14 cellular contexts compared by ENCODE assay signal in the genomic region with DNA sequence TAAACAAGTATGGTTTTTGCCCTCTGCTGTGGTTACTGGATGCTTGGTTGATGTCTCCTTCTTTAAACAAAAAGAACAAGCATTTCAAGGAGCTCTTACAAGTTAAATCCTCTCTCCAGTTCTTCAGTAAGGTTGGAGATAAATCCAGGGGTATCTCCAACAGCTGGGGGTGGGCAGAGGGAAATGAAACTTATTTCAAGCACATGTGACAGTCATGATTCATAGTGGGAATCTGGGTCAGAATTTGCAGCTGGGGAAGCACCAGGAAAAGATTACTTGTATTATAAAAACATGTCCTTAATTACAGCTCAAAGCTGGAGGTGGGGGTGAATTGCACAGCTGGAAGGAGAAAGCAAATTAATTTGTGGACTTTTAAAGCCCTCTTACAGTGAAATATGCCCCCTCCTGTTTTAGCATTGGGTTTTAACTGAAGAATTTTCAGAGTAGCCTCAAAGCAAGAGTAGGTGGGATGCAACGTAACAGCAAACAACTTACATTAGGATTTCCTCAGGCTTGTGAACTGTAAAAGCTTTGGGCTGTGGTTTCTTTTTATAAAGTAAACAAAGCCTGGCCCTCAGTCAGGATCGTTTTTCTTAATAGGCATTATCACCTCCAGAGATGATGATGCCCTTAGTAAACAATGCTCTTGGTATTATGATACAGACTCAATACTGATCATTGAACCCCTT.
DNase-seq lines count a peak whose midpoint lies in the region; ATAC-seq and TF ChIP-seq lines count a peak whose summit lies in the region.
"Had no signal": no experiment of that assay in that cellular context is flagged by ENCODE, and none has a peak within 500 bp of the region (broad histone marks: within the 10 kb centered on the region; RNA-seq: fewer than 3 reads in every experiment).

No MANE protein-coding gene starts in this region.

- no peak overlapping the region for H3K4me2 ChIP-seq in mesenchymal stem cell (ENCODE audit: low read length, poor library complexity, severe bottlenecking)

- ATAC-seq in HG02981 (IDR thresholded peaks at IDR 0.05; ENCODE audit: unreplicated experiment): no peak
- ATAC-seq: activated T-cell treated with anti-CD3 and anti-CD28 coated beads, Interleukin-2, amount 50 U/mL, for 4 hours; WTC11 had no signal

- 30% methylated on average over 2 of the region's 2 CpGs for WGBS in mesenchymal stem cell

- no peak overlapping the region for H4K8ac ChIP-seq in mesenchymal stem cell (ENCODE audit: low read length)

- H2AFZ ChIP-seq in mesenchymal stem cell (ENCODE audit: low read depth, low read length): no peak overlapping the region

- no peaks in the 10 kb centered on the region for H3K9me3 Mint-ChIP-seq in activated CD4-positive, alpha-beta memory T cell treated with anti-CD3 and anti-CD28 coated beads for 36 hours
- H3K9me3 Mint-ChIP-seq: activated T-cell treated with anti-CD3 and anti-CD28 coated beads, Interleukin-2, amount 50 U/mL, for 4 hours; endodermal cell; WTC11 had no signal

- POLR2A ChIA-PET in activated CD4-positive, alpha-beta memory T cell treated with anti-CD3 and anti-CD28 coated beads for 36 hours (lab: Charles Lee): no interaction called here

- peak overlapping the region; percentile 37 for H3K9ac ChIP-seq in mesenchymal stem cell (ENCODE audit: low read length)

- no peak overlapping the region for H3K14ac ChIP-seq in mesenchymal stem cell (ENCODE audit: low read length in 2 of 2)

- H3K27ac ChIP-seq in mesenchymal stem cell (ENCODE audit: low read length, poor library complexity, severe bottlenecking): no peak overlapping the region
- H3K27ac ChIP-seq: HL-60 had no signal

- H3K9me3 ChIP-seq in mesenchymal stem cell (ENCODE audit: control insufficient read depth, low read length): no peaks in the 10 kb centered on the region

- no peak overlapping the region for H2AK5ac ChIP-seq in mesenchymal stem cell (ENCODE audit: low read length, severe bottlenecking)

- no peaks in the 10 kb centered on the region for H3K79me1 ChIP-seq in mesenchymal stem cell (replicated peaks; ENCODE audit: low read length, poor library complexity, severe bottlenecking)

- H2BK5ac ChIP-seq in mesenchymal stem cell (ENCODE audit: low read depth, low read length, poor library complexity, severe bottlenecking): no peak overlapping the region

- no peak overlapping the region for H4K91ac ChIP-seq in mesenchymal stem cell (ENCODE audit: low read length)

- no peak overlapping the region for H2BK12ac ChIP-seq in mesenchymal stem cell (ENCODE audit: low read length in 2 of 2)

- H3K36me3 ChIP-seq in mesenchymal stem cell (ENCODE audit: control insufficient read depth in 1 of 2, insufficient read depth in 2 of 2, low read depth in 1 of 2, low read length in 2 of 2): no peaks in the 10 kb centered on the region

- intact Hi-C loops in activated CD4-positive, alpha-beta memory T cell treated with anti-CD3 and anti-CD28 coated beads for 36 hours (cut with micrococcal nuclease): no loop called here

- no peak overlapping the region for H3K4me3 ChIP-seq in mesenchymal stem cell (ENCODE audit: insufficient read depth in 1 of 2, low read depth in 1 of 2, low read length in 2 of 2)

- H2BK120ac ChIP-seq in mesenchymal stem cell (ENCODE audit: low read depth, low read length): no peak overlapping the region

- peaks cover 1% of the 10 kb centered on the region for H3K4me1 ChIP-seq in mesenchymal stem cell (ENCODE audit: control insufficient read depth, insufficient read depth, low read depth, low read length)

- peak; percentile 12 for DNase-seq in COLO668 (lab: John Stamatoyannopoulos, UW; ENCODE audit: unreplicated experiment)
- peak; percentile 72 for DNase-seq in LHCN-M2 (ENCODE audit: low read depth)
- DNase-seq in dedifferentiated amniotic fluid mesenchymal stem cell (ENCODE audit: extremely low spot score): peak; percentile 44
- peak; percentile 79 for DNase-seq in mesenchymal stem cell
- DNase-seq in NCI-H526 treated with DMSO at 0.1 percent for 48 hours (lab: John Stamatoyannopoulos, UW): no peak
- no peak for DNase-seq in GM13976 (ENCODE audit: low spot score)
- DNase-seq in activated CD4-positive, alpha-beta memory T cell treated with anti-CD3 and anti-CD28 coated beads for 36 hours: no peak
- DNase-seq: activated T-cell treated with anti-CD3 and anti-CD28 coated beads, Interleukin-2, amount 50 U/mL, for 4 hours; endodermal cell; NCI-H1092; retina had no signal

- no peaks in the 10 kb centered on the region for H3K27me3 ChIP-seq in mesenchymal stem cell (ENCODE audit: control insufficient read depth in 1 of 2, insufficient read depth in 1 of 2, low read length in 2 of 2)

- in situ Hi-C loops in GM13976 (cut with MboI; ENCODE audit: low sequenced_read_pairs, unreplicated experiment): no loop called here

- H3K27me3 Mint-ChIP-seq in activated CD4-positive, alpha-beta memory T cell treated with anti-CD3 and anti-CD28 coated beads for 36 hours: no peaks in the 10 kb centered on the region

- no peak overlapping the region for H2BK15ac ChIP-seq in mesenchymal stem cell (ENCODE audit: low read depth, poor library complexity, severe bottlenecking)

- no peak overlapping the region for H3K4me3 Mint-ChIP-seq in activated CD4-positive, alpha-beta memory T cell treated with anti-CD3 and anti-CD28 coated beads for 36 hours
- H3K4me3 Mint-ChIP-seq: activated T-cell treated with anti-CD3 and anti-CD28 coated beads, Interleukin-2, amount 50 U/mL, for 4 hours; endodermal cell; WTC11 had no signal

- H3K4ac ChIP-seq in mesenchymal stem cell (ENCODE audit: low read depth in 1 of 2, low read length in 2 of 2): no peak overlapping the region

- peak overlapping the region in 1 of 2 experiments; percentile 33 for H3K18ac ChIP-seq in mesenchymal stem cell (ENCODE audit: low read depth in 1 of 2, low read length in 2 of 2)

- CTCF ChIA-PET in activated CD4-positive, alpha-beta memory T cell treated with anti-CD3 and anti-CD28 coated beads for 36 hours (lab: Charles Lee): no interaction called here

- H3K4me1 Mint-ChIP-seq in activated CD4-positive, alpha-beta memory T cell treated with anti-CD3 and anti-CD28 coated beads for 36 hours (ENCODE audit: low read depth): no peaks in the 10 kb centered on the region
- H3K4me1 Mint-ChIP-seq: WTC11 had no signal

- TF ChIP-seq CTCF in GM13976 (IDR thresholded peaks at IDR 0.05; ENCODE audit: borderline replicate concordance, control extremely low read depth, extremely low read depth, insufficient read depth, missing control alignments): no peak

- H3K27ac Mint-ChIP-seq in activated CD4-positive, alpha-beta memory T cell treated with anti-CD3 and anti-CD28 coated beads for 36 hours: no peak overlapping the region
- H3K27ac Mint-ChIP-seq: endodermal cell, WTC11 had no signal

- no peaks in the 10 kb centered on the region for H3K36me3 Mint-ChIP-seq in activated CD4-positive, alpha-beta memory T cell treated with anti-CD3 and anti-CD28 coated beads for 36 hours
- H3K36me3 Mint-ChIP-seq: WTC11 had no signal

- no peak overlapping the region for H3K23ac ChIP-seq in mesenchymal stem cell (ENCODE audit: low read length in 2 of 2)

Comparison
In these comparisons a context has a peak if more than half of its experiments do, and no peak if none do; other contexts are left out.
1. DNase-seq: peak in COLO668 (single experiment), LHCN-M2 (single experiment), dedifferentiated amniotic fluid mesenchymal stem cell (single experiment) and mesenchymal stem cell (single experiment); none in NCI-H526 treated with DMSO at 0.1 percent for 48 hours (single experiment), GM13976 (single experiment) and activated CD4-positive, alpha-beta memory T cell treated with anti-CD3 and anti-CD28 coated beads for 36 hours (single experiment).